Comparison of ENCODE assay signal across 25 cellular contexts in genomic region chr2:236918513-236918912, GRCh38.
DNase-seq lines count a peak whose midpoint lies in the region; ATAC-seq, FAIRE-seq and TF ChIP-seq lines count a peak whose summit lies in the region.
"Had no signal": no experiment of that assay in that cellular context is flagged by ENCODE, and none has a peak within 500 bp of the region (broad histone marks: within the 10 kb centered on the region; RNA-seq: fewer than 3 reads in every experiment).

No MANE protein-coding gene starts in this region.

- TF ChIP-seq CTCF in endothelial cell of umbilical vein (IDR thresholded peaks at IDR 0.05; ENCODE audit: extremely low read depth in 1 of 2, insufficient read depth in 1 of 2, low read depth in 1 of 2, low read length in 2 of 2) (no peak), right lobe of liver (IDR thresholded peaks at IDR 0.05) (no peak)

- intact Hi-C loops in left cardiac atrium (cut with DNase I) (no loop called here), Right ventricle myocardium inferior (cut with DNase I) (no loop called here), endothelial cell of umbilical vein (cut with micrococcal nuclease) (no loop called here), right lobe of liver (cut with DNase I) (no loop called here)

- FAIRE-seq in endothelial cell of umbilical vein (lab: Jason Lieb, UNC) = peak; percentile 8
- FAIRE-seq: D721Med, GM18507, K562, RCC 7860 had no signal

- H3K9me3 ChIP-seq in endothelial cell of umbilical vein (replicated peaks; ENCODE audit: control insufficient read depth, insufficient read depth, low read length) = no peaks in the 10 kb centered on the region
- H3K9me3 ChIP-seq in right lobe of liver = no peaks in the 10 kb centered on the region
- H3K9me3 ChIP-seq: HAP-1, SJSA1 had no signal

- H2AFZ ChIP-seq in endothelial cell of umbilical vein (ENCODE audit: low read depth, low read length) = peak overlapping the region; percentile 45

- 63% methylated on average over 9 of the region's 9 CpGs for WGBS in right lobe of liver (ENCODE audit: insufficient coverage, low coverage, low lambda C conversion rate, missing lambda C conversion rate)

- no peak for TF ChIP-seq POLR2A in endothelial cell of umbilical vein (IDR thresholded peaks at IDR 0.05; ENCODE audit: low read depth, low read length)
- TF ChIP-seq POLR2A in right lobe of liver (IDR thresholded peaks at IDR 0.05) = no peak

- no TSS peak for BruUV-seq in endothelial cell of umbilical vein (replicated peaks; lab: Mats Ljungman, UMichigan)

- dilution Hi-C loops in endothelial cell of umbilical vein (cut with MboI; ENCODE audit: extremely low pct_ligation_motif_present, low sequenced_read_pairs) = no loop called here

- H3K9ac ChIP-seq in endothelial cell of umbilical vein (replicated peaks; ENCODE audit: extremely low read depth, insufficient read depth, low read length) = no peak overlapping the region

- H3K36me3 ChIP-seq in endothelial cell of umbilical vein (ENCODE audit: control insufficient read depth in 2 of 2, extremely low read depth in 1 of 2, insufficient read depth in 2 of 2, low read length in 2 of 2) = no peaks in the 10 kb centered on the region
- H3K36me3 ChIP-seq in right lobe of liver = no peaks in the 10 kb centered on the region
- H3K36me3 ChIP-seq: HAP-1, SJSA1 had no signal

- no peaks in the 10 kb centered on the region for H3K9me1 ChIP-seq in endothelial cell of umbilical vein (replicated peaks; ENCODE audit: control insufficient read depth, extremely low read depth, insufficient read depth, low read length)

- ATAC-seq in left cardiac atrium = peak in 1 of 2 donors; percentile 47
- no peak for ATAC-seq in Right ventricle myocardium inferior
- ATAC-seq in right lobe of liver = peak; percentile 36 to 71 (median 46)
- no peak for ATAC-seq in GM18520 (IDR thresholded peaks at IDR 0.05; ENCODE audit: unreplicated experiment)
- ATAC-seq: K562 had no signal

- no peaks in the 10 kb centered on the region for H3K27me3 ChIP-seq in endothelial cell of umbilical vein (ENCODE audit: control insufficient read depth in 2 of 2, insufficient read depth in 2 of 2, low read length in 2 of 2)
- H3K27me3 ChIP-seq in right lobe of liver = no peaks in the 10 kb centered on the region
- H3K27me3 ChIP-seq: SJSA1 had no signal

- no peaks in the 10 kb centered on the region for H3K4me1 ChIP-seq in endothelial cell of umbilical vein (ENCODE audit: control insufficient read depth, extremely low read depth, insufficient read depth, low read length)
- H3K4me1 ChIP-seq in right lobe of liver = no peaks in the 10 kb centered on the region

- H3K79me2 ChIP-seq in endothelial cell of umbilical vein (ENCODE audit: control insufficient read depth, insufficient read depth, low read length) = no peaks in the 10 kb centered on the region

- H4K20me1 ChIP-seq in endothelial cell of umbilical vein (replicated peaks; ENCODE audit: control insufficient read depth, extremely low read depth, insufficient read depth, low read length) = no peaks in the 10 kb centered on the region

- H3K4me2 ChIP-seq in endothelial cell of umbilical vein (ENCODE audit: insufficient read depth, low read length) = no peak overlapping the region

- DNase-seq in left cardiac atrium = peak; percentile 60
- DNase-seq in Right ventricle myocardium inferior (ENCODE audit: missing footprints) = no peak
- DNase-seq in endothelial cell of umbilical vein (ENCODE audit: low read depth, low spot score) = peak; percentile 80
- no peak for DNase-seq in right lobe of liver
- DNase-seq in iPS-NIHi7 (ENCODE audit: extremely low spot score) = no peak
- DNase-seq in activated CD4-positive, alpha-beta T cell treated with anti-CD3 and anti-CD28 coated beads, Interleukin-2, amount 50 U/mL, for 4 hours = no peak
- DNase-seq: CD4-positive, alpha-beta T cell; GOT3; HFFc6; Kasumi-1; NCI-H1092 treated with DMSO at 0.1 percent for 48 hours; NCI-H1436; NCI-H187; NCI-H2081 treated with DMSO at 0.1 percent for 48 hours; NCI-H2171; NCI-H345; NCI-H510A treated with DMSO at 0.1 percent for 48 hours; NCI-H748 treated with DMSO at 0.1 percent for 48 hours had no signal

- H3K4me3 ChIP-seq in endothelial cell of umbilical vein (replicated peaks in 1 of 3; ENCODE audit: insufficient read depth in 1 of 3, low read depth in 1 of 3, low read length in 3 of 3) (no peak overlapping the region), right lobe of liver (no peak overlapping the region)
- H3K4me3 ChIP-seq: HAP-1, K562, SJSA1 had no signal

- POLR2A ChIA-PET in endothelial cell of umbilical vein (lab: Charles Lee) = no interaction called here

- H3K27ac ChIP-seq in endothelial cell of umbilical vein (ENCODE audit: insufficient read depth, low read depth, low read length) (no peak overlapping the region), right lobe of liver (no peak overlapping the region)
- H3K27ac ChIP-seq: SJSA1 had no signal

- CTCF ChIA-PET in endothelial cell of umbilical vein (lab: Charles Lee) = interaction anchor here (0.9 to 1.9 kb wide), 8 partner anchors 9 to 109 kb away, joined by 3 to 5 read pairs (median 4); no protein-coding TSS in a partner anchor

TF ChIP-seq in endothelial cell of umbilical vein, 7 proteins besides CTCF, POLR2A, EP300 and RAD21:
- TF ChIP-seq MYC (IDR thresholded peaks at IDR 0.05; ENCODE audit: low read depth, low read length) (no peak), EZH2 (IDR thresholded peaks at IDR 0.05; ENCODE audit: borderline replicate concordance, low read depth, low read length, severe bottlenecking) (no peak), GATA2 (IDR thresholded peaks at IDR 0.05; ENCODE audit: insufficient read depth, insufficient read length, low read depth, low read length) (no peak), JUN (IDR thresholded peaks at IDR 0.05; ENCODE audit: borderline replicate concordance, insufficient read depth, insufficient read length, low read depth) (no peak), FOS (IDR thresholded peaks at IDR 0.05; ENCODE audit: borderline replicate concordance, insufficient read depth, low read length) (no peak), MAX (IDR thresholded peaks at IDR 0.05; ENCODE audit: insufficient read depth, insufficient read length) (no peak), POLR2AphosphoS5 (IDR thresholded peaks at IDR 0.05; ENCODE audit: insufficient read depth, low read depth, low read length) (no peak)

Comparison
In these comparisons a context has a peak if more than half of its experiments do, and no peak if none do; other contexts are left out.
1. DNase-seq: peak in left cardiac atrium (single experiment) and endothelial cell of umbilical vein (single experiment); none in Right ventricle myocardium inferior (single experiment), right lobe of liver (0 of 3), iPS-NIHi7 (single experiment) and activated CD4-positive, alpha-beta T cell treated with anti-CD3 and anti-CD28 coated beads, Interleukin-2, amount 50 U/mL, for 4 hours (0 of 2).
2. ATAC-seq: peak in right lobe of liver (4 of 4); none in Right ventricle myocardium inferior (single experiment) and GM18520 (single experiment).